ENCODE assay signal across 8 cellular contexts in genomic region chr20:9407805-9408421, GRCh38.
DNase-seq lines count a peak whose midpoint lies in the region; ATAC-seq, FAIRE-seq and TF ChIP-seq lines count a peak whose summit lies in the region.

No MANE protein-coding gene starts in this region.

- no peaks in the 10 kb centered on the region for H3K9me3 ChIP-seq in lung (ENCODE audit: control insufficient read depth in 2 of 2, insufficient read depth in 1 of 2, low read length in 1 of 2)

- DNase-seq in ACHN (peak; percentile 74), NCI-H146 treated with DMSO at 0.1 percent for 48 hours (lab: John Stamatoyannopoulos, UW; ENCODE audit: unreplicated experiment) (peak; percentile 51), dorsolateral prefrontal cortex (peak in 7 of 10 donors; percentile 52 to 89 (median 59)), lung (ENCODE audit: low spot score) (peak; percentile 73)
- peak; percentile 31 to 65 for DNase-seq in stimulated activated effector memory CD8-positive, alpha-beta T cell treated with anti-CD3 and anti-CD28 coated beads, Interleukin-12 subunit alpha, Interleukin-12 subunit beta, amount 100 ng/mL, for 72 hours (ENCODE audit: low spot score in 2 of 2)

- no peaks in the 10 kb centered on the region for H3K4me1 Mint-ChIP-seq in stimulated activated effector memory CD8-positive, alpha-beta T cell treated with anti-CD3 and anti-CD28 coated beads, Interleukin-12 subunit alpha, Interleukin-12 subunit beta, amount 100 ng/mL, for 72 hours

- H3K27ac ChIP-seq in dorsolateral prefrontal cortex (peak overlapping the region in 1 of 59 donors; percentile 70), lung (ENCODE audit: low read depth in 1 of 2, low read length in 1 of 2) (no peak overlapping the region)

- no peaks in the 10 kb centered on the region for H3K9me3 Mint-ChIP-seq in stimulated activated effector memory CD8-positive, alpha-beta T cell treated with anti-CD3 and anti-CD28 coated beads, Interleukin-12 subunit alpha, Interleukin-12 subunit beta, amount 100 ng/mL, for 72 hours

- peaks cover 0 to 3% of the 10 kb centered on the region in 2 donors for H3K36me3 ChIP-seq in lung (ENCODE audit: control insufficient read depth in 2 of 2, insufficient read depth in 2 of 2, low read length in 2 of 2)

- H3K27me3 ChIP-seq in dorsolateral prefrontal cortex: no peaks in the 10 kb centered on the region
- H3K27me3 ChIP-seq in lung (ENCODE audit: control insufficient read depth, insufficient read depth): no peaks in the 10 kb centered on the region

- WGBS in lung, 2 donors: 49 to 52% methylated on average over 8 of the region's 8 CpGs

- intact Hi-C loops in dorsolateral prefrontal cortex (cut with DNase I): loop anchor here (1.0 to 10.0 kb wide), 4 partner anchors 201 to 507 kb away; no protein-coding TSS in a partner anchor

- no peak overlapping the region for H3K4me3 ChIP-seq in dorsolateral prefrontal cortex
- no peak overlapping the region for H3K4me3 ChIP-seq in lung

- H3K36me3 Mint-ChIP-seq in stimulated activated effector memory CD8-positive, alpha-beta T cell treated with anti-CD3 and anti-CD28 coated beads, Interleukin-12 subunit alpha, Interleukin-12 subunit beta, amount 100 ng/mL, for 72 hours: no peaks in the 10 kb centered on the region

- TF ChIP-seq CTCF in GM12873 (IDR thresholded peaks at IDR 0.05; ENCODE audit: insufficient read depth, low read depth, low read length, missing control alignments) (peak; percentile 79), dorsolateral prefrontal cortex (IDR thresholded peaks at IDR 0.05 in 54 of 56, conservative IDR thresholded peaks at IDR 0.05 in 2 of 56; ENCODE audit: low read depth in 1 of 56, partially characterized antibody in 56 of 56) (peak; percentile 74 to 98 (median 91)), lung (IDR thresholded peaks at IDR 0.05; ENCODE audit: control extremely low read depth, extremely low read depth) (peak; percentile 73)

- no peak overlapping the region for H3K27ac Mint-ChIP-seq in stimulated activated effector memory CD8-positive, alpha-beta T cell treated with anti-CD3 and anti-CD28 coated beads, Interleukin-12 subunit alpha, Interleukin-12 subunit beta, amount 100 ng/mL, for 72 hours

- H3K4me3 Mint-ChIP-seq in stimulated activated effector memory CD8-positive, alpha-beta T cell treated with anti-CD3 and anti-CD28 coated beads, Interleukin-12 subunit alpha, Interleukin-12 subunit beta, amount 100 ng/mL, for 72 hours: no peak overlapping the region

- in situ Hi-C loops in ACHN (cut with HindIII; ENCODE audit: low pct_ligation_motif_present, low pct_unique_long_range_greater_than_20kb, low sequenced_read_pairs): no loop called here

- ATAC-seq in HG02678 (IDR thresholded peaks at IDR 0.05; ENCODE audit: unreplicated experiment): peak; percentile 73
- peak; percentile 89 for ATAC-seq in lung (ENCODE audit: insufficient read depth, low FRiP score)
- ATAC-seq in stimulated activated effector memory CD8-positive, alpha-beta T cell treated with anti-CD3 and anti-CD28 coated beads, Interleukin-12 subunit alpha, Interleukin-12 subunit beta, amount 100 ng/mL, for 72 hours: peak; percentile 59

- FAIRE-seq in TTC549 (lab: Jason Lieb, UNC): peak; percentile 90

- H3K4me1 ChIP-seq in lung (ENCODE audit: control insufficient read depth in 2 of 2, insufficient read depth in 2 of 2, low read length in 2 of 2): no peaks in the 10 kb centered on the region
